8 cellular contexts compared by ENCODE assay signal in the genomic region with DNA sequence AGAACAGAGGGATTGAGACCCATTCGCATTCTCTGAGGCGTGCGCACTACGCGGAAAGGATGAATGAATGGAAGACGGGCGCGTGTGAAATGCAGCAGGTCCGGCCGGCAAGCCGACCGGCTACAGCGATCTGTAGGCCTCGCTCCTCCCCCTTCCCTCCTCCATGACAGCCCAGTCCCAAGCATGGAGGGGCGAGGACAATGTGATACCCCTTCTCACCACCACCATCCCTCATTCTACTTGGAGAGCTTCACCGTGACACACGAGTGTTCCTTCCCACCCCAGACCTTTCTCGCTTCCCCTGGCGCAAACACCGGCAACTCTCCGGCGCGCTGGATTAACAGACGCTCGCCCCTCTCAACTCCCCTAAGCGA. TPM values are rescaled to one million over a fixed set of nuclear protein-coding genes. Genes with fewer than 3 reads are reported as not detected.
A peak's percentile ranks its signal among the peaks of the same experiment; 100 is the strongest.
DNase-seq lines count a peak whose midpoint lies in the region; ATAC-seq and TF ChIP-seq lines count a peak whose summit lies in the region.

No MANE protein-coding gene starts in this region.

- ATAC-seq in GM18517 (IDR thresholded peaks at IDR 0.05; ENCODE audit: unreplicated experiment) (peak; percentile 23), HG03025 (IDR thresholded peaks at IDR 0.05; ENCODE audit: low FRiP score, unreplicated experiment) (peak; percentile 41)

- POLR2A ChIA-PET in A673 (lab: Charles Lee; ENCODE audit: low non-redundant PET) = no interaction called here

- H3K36me3 ChIP-seq in A673 (ENCODE audit: insufficient read depth, low read length, poor library complexity, severe bottlenecking) = peaks cover 11% of the 10 kb centered on the region
- no peaks in the 10 kb centered on the region for H3K36me3 ChIP-seq in colonic mucosa

- H3K9me3 ChIP-seq in A673 (ENCODE audit: low read depth, low read length, poor library complexity, severe bottlenecking) (peaks cover 6% of the 10 kb centered on the region), colonic mucosa (no peaks in the 10 kb centered on the region)

- no peaks in the 10 kb centered on the region for H3K27me3 ChIP-seq in A673 (replicated peaks; ENCODE audit: insufficient read depth, low read depth, low read length, poor library complexity)
- no peaks in the 10 kb centered on the region for H3K27me3 ChIP-seq in colonic mucosa

- no TSS peak for BruUV-seq in A673 (replicated peaks; lab: Mats Ljungman, UMichigan)

- H3K4me1 ChIP-seq in A673 (ENCODE audit: insufficient read depth, low read length, poor library complexity, severe bottlenecking) = peaks cover 7% of the 10 kb centered on the region
- H3K4me1 ChIP-seq in colonic mucosa = peaks cover 4% of the 10 kb centered on the region

- DNase-seq in A673 (ENCODE audit: low spot score) (peak; percentile 91), NCI-H226 (peak; percentile 73), colonic mucosa (peak; percentile 80), left kidney (ENCODE audit: low read depth, low spot score) (peak; percentile 93)
- peak; percentile 54 to 59 for DNase-seq in activated CD4-positive, alpha-beta T cell treated with anti-CD3 and anti-CD28 coated beads for 24 hours (ENCODE audit: low read depth in 2 of 2)
- peak; percentile 59 to 61 for DNase-seq in stimulated activated CD4-positive, alpha-beta T cell treated with anti-CD3 and anti-CD28 coated beads, Interleukin-2, amount 100 ng/mL, for 48 hours

- TF ChIP-seq CTCF in A673 (conservative IDR thresholded peaks at IDR 0.05; ENCODE audit: low read depth, low read length) (no peak), colonic mucosa (IDR thresholded peaks at IDR 0.05) (no peak)

- H3K9ac ChIP-seq in colonic mucosa (ENCODE audit: low read depth in 2 of 2, low read length in 2 of 2) = peak overlapping the region; percentile 96 to 98

- intact Hi-C loops in A673 (cut with micrococcal nuclease; ENCODE audit: unreplicated experiment) (loop anchor here (2.0 to 10.0 kb wide), 4 partner anchors 67 to 463 kb away; partner anchors contain the start of genes METAP1 and TSPAN5), colonic mucosa (cut with DNase I) (no loop called here)

- H3K27ac ChIP-seq in A673 (ENCODE audit: low read depth, low read length, poor library complexity, severe bottlenecking) (peak overlapping the region; percentile 92), colonic mucosa (peak overlapping the region; percentile 98)

- H3K4me3 ChIP-seq in A673 (ENCODE audit: low read depth, low read length, poor library complexity, severe bottlenecking) (peak overlapping the region; percentile 91), colonic mucosa (peak overlapping the region; percentile 89)

- CTCF ChIA-PET in A673 (lab: Charles Lee) = no interaction called here

RNA-seq across cellular contexts. Expression of gene EIF4E, which starts 0.8 kb away (rescaled TPM):
- total RNA-seq in A673 (2021) (154 and 179 TPM in 2 replicates), colonic mucosa (100 to 1,000 TPM in 1 of 2 donors, 10 to 100 TPM in 1; 99.4 to 123 TPM)

Comparison
In these comparisons a context has a peak if more than half of its experiments do, and no peak if none do; other contexts are left out.
1. Peak in every context shown above with its lines: DNase-seq, ATAC-seq, H3K4me3 ChIP-seq and H3K27ac ChIP-seq.